In genomic region chr17:67245073-67245693, GRCh38 we compare ENCODE assay signal across 8 cellular contexts. TPM values are rescaled to one million over a fixed set of nuclear protein-coding genes. Genes with fewer than 3 reads are reported as not detected.
DNase-seq lines count a peak whose midpoint lies in the region; ATAC-seq and TF ChIP-seq lines count a peak whose summit lies in the region.

TSS of gene HELZ (minus strand) at chr17:67245196. CDS start at chr17:67218804, 26,392 bp downstream.

- H3K27ac Mint-ChIP-seq in T-helper 17 cell: peak within 1 kb of the TSS; percentile 87

- ATAC-seq in HG02763 (IDR thresholded peaks at IDR 0.05; ENCODE audit: unreplicated experiment) (peak; percentile 32), T-helper 17 cell (peak; percentile 72), left ventricle myocardium superior (peak; percentile 92)

- 1% methylated on average over 60 of the region's 67 CpGs for WGBS in prostate gland

- H3K4me1 ChIP-seq in prostate gland (replicated peaks): no peaks in the 10 kb centered on the region

- H3K27me3 Mint-ChIP-seq in T-helper 17 cell: no peaks in the 10 kb centered on the region

- no peak for TF ChIP-seq CTCF in prostate gland (IDR thresholded peaks at IDR 0.05)

- H3K4me3 ChIP-seq in prostate gland: peak within 1 kb of the TSS; percentile 90 to 97

- peaks cover 44% of the 10 kb centered on the region for H3K4me1 Mint-ChIP-seq in T-helper 17 cell

- H3K4me3 Mint-ChIP-seq in T-helper 17 cell: peak within 1 kb of the TSS; percentile 89

- peak within 1 kb of the TSS; percentile 84 to 85 for H3K27ac ChIP-seq in prostate gland

- H3K27me3 ChIP-seq in prostate gland (replicated peaks; ENCODE audit: insufficient read depth): no peaks in the 10 kb centered on the region

- DNase-seq in GDM1 (lab: John Stamatoyannopoulos, UW) (peak; percentile 73), NCI-H1694 treated with DMSO at 0.1 percent for 48 hours (lab: John Stamatoyannopoulos, UW) (peak; percentile 78), T-helper 17 cell (peak; percentile 57 to 75 (median 72)), amniotic stem cell (lab: John Stamatoyannopoulos, UW) (peak; percentile 73), left ventricle myocardium superior (peak; percentile 83), prostate gland (ENCODE audit: low spot score) (peak; percentile 77), ureter (ENCODE audit: low spot score) (peak; percentile 78)

- intact Hi-C loops in left ventricle myocardium superior (cut with micrococcal nuclease) (no loop called here), prostate gland (cut with DNase I) (no loop called here)

- H3K9me3 ChIP-seq in T-helper 17 cell (ENCODE audit: control insufficient read depth, low read length, poor library complexity, severe bottlenecking) (no peaks in the 10 kb centered on the region), prostate gland (no peaks in the 10 kb centered on the region)

- peak; percentile 54 for TF ChIP-seq POLR2A in prostate gland (IDR thresholded peaks at IDR 0.05)

- H3K36me3 ChIP-seq in prostate gland: no peaks in the 10 kb centered on the region

- no peaks in the 10 kb centered on the region for H3K36me3 Mint-ChIP-seq in T-helper 17 cell (ENCODE audit: low read depth)

RNA-seq across cellular contexts. Expression of gene HELZ, which starts in this region (rescaled TPM):
- total RNA-seq in T-helper 17 cell (100 to 1,000 TPM; 124 to 164 TPM), left ventricle myocardium superior (35.4 TPM), prostate gland (10 to 100 TPM; 38.7 to 99.4 TPM), ureter (68.4 TPM)

Comparison
In these comparisons a context has a peak if more than half of its experiments do, and no peak if none do; other contexts are left out.
1. Peak in every context shown above with its lines: DNase-seq, ATAC-seq, H3K4me3 ChIP-seq and H3K27ac ChIP-seq.
2. ATAC-seq: peak in every context shown above with its lines; median percentile 92 in left ventricle myocardium superior; 72 in T-helper 17 cell; 32 in HG02763.